23 cellular contexts compared by ENCODE assay signal in the genomic region with DNA sequence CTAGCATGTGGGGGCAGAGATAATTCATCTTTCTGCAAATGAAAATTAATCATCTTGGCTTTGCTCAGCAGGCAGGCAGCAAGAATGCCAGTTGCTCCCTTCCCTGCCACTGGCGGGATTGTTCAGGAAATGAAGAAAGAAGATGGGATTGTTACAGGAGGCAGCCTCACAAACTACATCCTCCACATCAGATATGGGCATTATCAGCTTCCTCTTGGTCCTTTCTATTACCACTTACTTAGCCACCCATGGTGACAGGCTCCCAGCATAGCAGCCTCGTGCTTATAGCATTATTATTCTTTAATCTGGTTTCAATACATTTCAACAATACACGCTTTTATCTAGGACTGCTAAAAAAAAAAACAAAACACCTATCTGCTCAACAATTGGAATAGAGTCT.
"Had no signal": no experiment of that assay in that cellular context is flagged by ENCODE, and none has a peak within 500 bp of the region (broad histone marks: within the 10 kb centered on the region; RNA-seq: fewer than 3 reads in every experiment).

No MANE protein-coding gene starts in this region.

- H3K4me1 ChIP-seq: stomach, suprapubic skin, testis, thyroid gland, tibial nerve, transverse colon, upper lobe of left lung, upper lobe of right lung, uterus, vagina had no signal

- H3K27me3 ChIP-seq: suprapubic skin, testis, thyroid gland, tibial nerve, transverse colon, upper lobe of left lung, upper lobe of right lung, uterus, vagina had no signal

- H3K36me3 ChIP-seq: stomach, suprapubic skin, thoracic aorta, thyroid gland, tibial nerve, transverse colon, upper lobe of left lung, upper lobe of right lung, uterus, vagina had no signal

- H3K9me3 ChIP-seq: suprapubic skin, testis, thoracic aorta, thyroid gland, tibial nerve, transverse colon, upper lobe of left lung, upper lobe of right lung, uterus, vagina had no signal

- H3K4me3 ChIP-seq: stomach, suprapubic skin, testis, thoracic aorta, thyroid gland, tibial nerve, transverse colon, upper lobe of left lung, upper lobe of right lung, uterus, vagina had no signal

- DNase-seq: stimulated activated CD4-positive, alpha-beta T cell treated with anti-CD3 and anti-CD28 coated beads, Interleukin-2, amount 100 ng/mL, for 48 hours; stimulated activated CD4-positive, alpha-beta T cell treated with anti-CD3 and anti-CD28 coated beads, Interleukin-4, amount 100 ng/mL, for 1 hour; stimulated activated CD4-positive, alpha-beta T cell treated with anti-CD3 and anti-CD28 coated beads, Interleukin-4, amount 100 ng/mL, for 24 hours; stimulated activated CD4-positive, alpha-beta T cell treated with anti-CD3 and anti-CD28 coated beads, Interleukin-4, amount 100 ng/mL, for 4 hours; stimulated activated CD8-positive, alpha-beta memory T cell treated with anti-CD3 and anti-CD28 coated beads, Interleukin-4, amount 100 ng/mL, for 48 hours; stimulated activated naive B cell treated with anti-CD40 and anti-IgM and Interleukin-4, amounts not matched to agents 10 μg/mL and 1 μg/mL and 100 μg/mL, for 72 hours; stimulated activated naive CD4-positive, alpha-beta T cell; stimulated activated naive CD4-positive, alpha-beta T cell treated with Interleukin-2 at 50 U/mL for 16 hours; stimulated activated naive CD8-positive, alpha-beta T cell treated with anti-CD3 and anti-CD28 coated beads, Interleukin-15, amount 100 ng/mL, for 72 hours; stimulated activated naive CD8-positive, alpha-beta T cell treated with anti-CD3 and anti-CD28 coated beads, Interleukin-15, Interleukin-2, amounts not matched to agents 100 U/mL and 50 U/mL, for 24 hours; stomach; substantia nigra; testis; thyroid gland; transverse colon; trophoblast cell; upper lobe of left lung; upper lobe of right lung; uterus had no signal

- H3K27ac ChIP-seq: stomach, suprapubic skin, testis, thoracic aorta, thyroid gland, tibial nerve, transverse colon, upper lobe of left lung, upper lobe of right lung, uterus, vagina had no signal
